In genomic region chr16:73173396-73173795, GRCh38 we compare ENCODE assay signal across 1 cellular context.
TF ChIP-seq lines count a peak whose summit lies in the region.

No MANE protein-coding gene starts in this region.

TF ChIP-seq in HEK293, 187 proteins besides CTCF, POLR2A, EP300 and RAD21 (continued from another document):
- TF ChIP-seq REST (tag by site-specific recombination; IDR thresholded peaks at IDR 0.05) (no peak), ZNF169 (tag by site-specific recombination; IDR thresholded peaks at IDR 0.05) (no peak)
